Comparison of ENCODE assay signal across 1 cellular context in genomic region chr5:61332369-61332745, GRCh38.
TF ChIP-seq lines count a peak whose summit lies in the region.

No MANE protein-coding gene starts in this region.

TF ChIP-seq in WTC11, 78 proteins besides CTCF, POLR2A, EP300 and RAD21 (continued from another document):
- TF ChIP-seq HMGXB4 (CRISPR knock-in tag; IDR thresholded peaks at IDR 0.05) (no peak), MXD4 (CRISPR knock-in tag; IDR thresholded peaks at IDR 0.05; ENCODE audit: borderline replicate concordance) (no peak), ESRRA (CRISPR knock-in tag; IDR thresholded peaks at IDR 0.05; ENCODE audit: borderline replicate concordance) (no peak)
